Comparison of ENCODE assay signal across 20 cellular contexts in genomic region chr22:48501231-48501750, GRCh38.
"Had no signal": no experiment of that assay in that cellular context is flagged by ENCODE, and none has a peak within 500 bp of the region (broad histone marks: within the 10 kb centered on the region; RNA-seq: fewer than 3 reads in every experiment).

No MANE protein-coding gene starts in this region.

- H3K27ac Mint-ChIP-seq: dendritic cell treated with granulocyte-macrophage colony-stimulating factor and Interleukin-4, amounts not matched to agents 40 ng/mL and 50 ng/mL, for 4 days; effector memory CD8-positive, alpha-beta T cell; naive thymus-derived CD4-positive, alpha-beta T cell; nephron progenitor cell; stimulated activated effector memory CD8-positive, alpha-beta T cell treated with anti-CD3 and anti-CD28 coated beads, Interleukin-12 subunit alpha, Interleukin-12 subunit beta, amount 100 ng/mL, for 72 hours had no signal

- H3K27me3 ChIP-seq: thyroid gland, upper lobe of left lung, uterus had no signal

- H3K27ac ChIP-seq: esophagus squamous epithelium, gastroesophageal sphincter, neutrophil, sigmoid colon, skin epidermis, suprapubic skin, thyroid gland, upper lobe of left lung, uterus had no signal

- H3K9me3 Mint-ChIP-seq: dendritic cell treated with granulocyte-macrophage colony-stimulating factor and Interleukin-4, amounts not matched to agents 40 ng/mL and 50 ng/mL, for 4 days; effector memory CD8-positive, alpha-beta T cell; naive thymus-derived CD4-positive, alpha-beta T cell; nephron progenitor cell; stimulated activated effector memory CD8-positive, alpha-beta T cell treated with anti-CD3 and anti-CD28 coated beads, Interleukin-12 subunit alpha, Interleukin-12 subunit beta, amount 100 ng/mL, for 72 hours had no signal

- H3K36me3 Mint-ChIP-seq: naive thymus-derived CD4-positive, alpha-beta T cell; stimulated activated effector memory CD8-positive, alpha-beta T cell treated with anti-CD3 and anti-CD28 coated beads, Interleukin-12 subunit alpha, Interleukin-12 subunit beta, amount 100 ng/mL, for 72 hours had no signal

- H3K36me3 ChIP-seq: esophagus squamous epithelium, gastroesophageal sphincter, neutrophil, sigmoid colon, suprapubic skin, thyroid gland, upper lobe of left lung, uterus had no signal

- DNase-seq: effector memory CD8-positive, alpha-beta T cell; esophagus squamous epithelium; foreskin fibroblast; glutamatergic neuron; left colon; naive thymus-derived CD4-positive, alpha-beta T cell; nephron progenitor cell; sigmoid colon; stimulated activated CD4-positive, alpha-beta T cell treated with anti-CD3 and anti-CD28 coated beads, Interleukin-4, amount 100 ng/mL, for 1 hour; stimulated activated CD8-positive, alpha-beta memory T cell treated with anti-CD3 and anti-CD28 coated beads, Interleukin-4, amount 100 ng/mL, for 48 hours; stimulated activated naive CD8-positive, alpha-beta T cell treated with anti-CD3 and anti-CD28 coated beads, Interleukin-15, Interleukin-2, amounts not matched to agents 100 U/mL and 50 U/mL, for 24 hours; thyroid gland; uterus had no signal

- H3K4me1 ChIP-seq: esophagus squamous epithelium, gastroesophageal sphincter, sigmoid colon, thyroid gland, upper lobe of left lung, uterus had no signal

- H3K4me3 Mint-ChIP-seq: dendritic cell treated with granulocyte-macrophage colony-stimulating factor and Interleukin-4, amounts not matched to agents 40 ng/mL and 50 ng/mL, for 4 days; effector memory CD8-positive, alpha-beta T cell; naive thymus-derived CD4-positive, alpha-beta T cell; nephron progenitor cell; stimulated activated effector memory CD8-positive, alpha-beta T cell treated with anti-CD3 and anti-CD28 coated beads, Interleukin-12 subunit alpha, Interleukin-12 subunit beta, amount 100 ng/mL, for 72 hours had no signal

- H3K4me1 Mint-ChIP-seq: naive thymus-derived CD4-positive, alpha-beta T cell; stimulated activated effector memory CD8-positive, alpha-beta T cell treated with anti-CD3 and anti-CD28 coated beads, Interleukin-12 subunit alpha, Interleukin-12 subunit beta, amount 100 ng/mL, for 72 hours had no signal

- H3K9me3 ChIP-seq: esophagus squamous epithelium, gastroesophageal sphincter, neutrophil, sigmoid colon, suprapubic skin, thyroid gland, upper lobe of left lung, uterus had no signal

- H3K4me3 ChIP-seq: esophagus squamous epithelium, gastroesophageal sphincter, sigmoid colon, skin epidermis, suprapubic skin, thyroid gland, upper lobe of left lung, uterus had no signal
